In the genomic region with DNA sequence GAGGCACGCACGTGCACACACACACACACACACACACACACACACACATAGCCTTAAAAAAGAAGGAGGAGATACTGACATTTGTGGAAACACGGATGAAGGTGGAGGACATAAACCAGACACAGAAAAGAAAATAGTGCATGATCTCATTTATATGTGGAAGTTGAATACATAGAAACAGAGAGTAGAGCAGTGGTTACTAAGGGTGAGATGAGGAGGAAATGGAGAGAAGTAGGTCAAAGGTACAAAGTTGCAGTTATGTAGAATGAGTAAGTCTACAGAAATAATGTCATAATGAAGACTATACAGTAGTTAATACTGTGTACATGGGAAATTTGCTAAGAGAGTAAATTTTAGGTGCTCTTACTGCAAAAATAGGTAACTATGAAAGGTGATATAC, we compare ENCODE assay signal across 18 cellular contexts.
DNase-seq lines count a peak whose midpoint lies in the region; ATAC-seq and TF ChIP-seq lines count a peak whose summit lies in the region.
"Had no signal": no experiment of that assay in that cellular context is flagged by ENCODE, and none has a peak within 500 bp of the region (broad histone marks: within the 10 kb centered on the region; RNA-seq: fewer than 3 reads in every experiment).

No MANE protein-coding gene starts in this region.

- no peaks in the 10 kb centered on the region for H3K27me3 ChIP-seq in GM23338 (ENCODE audit: insufficient read depth)
- H3K27me3 ChIP-seq: neutrophil, sigmoid colon, suprapubic skin had no signal

- H2AFZ ChIP-seq in GM23338, result no peak overlapping the region

- no peaks in the 10 kb centered on the region for H3K79me2 ChIP-seq in GM23338 (replicated peaks; ENCODE audit: insufficient read depth)

- H3K9me3 Mint-ChIP-seq in GM23338, result no peaks in the 10 kb centered on the region

- H3K4me2 ChIP-seq in GM23338, result no peak overlapping the region

- no peaks in the 10 kb centered on the region for H4K20me1 ChIP-seq in GM23338 (replicated peaks; ENCODE audit: insufficient read depth)

- H3K27ac ChIP-seq in GM23338 (ENCODE audit: low read depth), result no peak overlapping the region
- H3K27ac ChIP-seq: neutrophil, sigmoid colon, suprapubic skin, VCaP had no signal

- H3K27ac Mint-ChIP-seq in GM23338, result no peak overlapping the region
- H3K27ac Mint-ChIP-seq: activated T-helper 2 cell treated with anti-CD3 and anti-CD28 coated beads, Interferon-gamma antibody, Interleukin-2, Interleukin-4, amounts not matched to agents 10 μg/mL and 5 μg/mL and 100 μg/mL, durations not matched to agents 14 hours and 24 hours and 36 hours; B cell; dendritic cell treated with granulocyte-macrophage colony-stimulating factor and Interleukin-4, amounts not matched to agents 40 ng/mL and 50 ng/mL, for 4 days had no signal

- H3K4me1 ChIP-seq in GM23338 (ENCODE audit: insufficient read depth), result no peaks in the 10 kb centered on the region
- H3K4me1 ChIP-seq: sigmoid colon, suprapubic skin had no signal

- no peaks in the 10 kb centered on the region for H3F3A ChIP-seq in GM23338 (replicated peaks; ENCODE audit: low read depth)

- H3K27me3 Mint-ChIP-seq in GM23338 (ENCODE audit: insufficient read depth, low read depth, poor library complexity), result no peaks in the 10 kb centered on the region
- H3K27me3 Mint-ChIP-seq: B cell; dendritic cell treated with granulocyte-macrophage colony-stimulating factor and Interleukin-4, amounts not matched to agents 40 ng/mL and 50 ng/mL, for 4 days had no signal

- ATAC-seq in GM21717 (IDR thresholded peaks at IDR 0.05; ENCODE audit: unreplicated experiment) (peak; percentile 77), GM23338 (no peak)
- ATAC-seq: esophagus mucosa had no signal

- peaks cover 9% of the 10 kb centered on the region for H3K9me2 ChIP-seq in GM23338 (ENCODE audit: insufficient read depth)

- no peak for TF ChIP-seq CTCF in GM23338 (conservative IDR thresholded peaks at IDR 0.05; ENCODE audit: low read depth in 2 of 2)

- no peak overlapping the region for H3K4me3 ChIP-seq in GM23338
- H3K4me3 ChIP-seq: sigmoid colon, suprapubic skin had no signal

- no peaks in the 10 kb centered on the region for H3K4me1 Mint-ChIP-seq in GM23338
- H3K4me1 Mint-ChIP-seq: B cell had no signal

- H3K4me3 Mint-ChIP-seq in GM23338, result no peak overlapping the region
- H3K4me3 Mint-ChIP-seq: B cell; dendritic cell treated with granulocyte-macrophage colony-stimulating factor and Interleukin-4, amounts not matched to agents 40 ng/mL and 50 ng/mL, for 4 days had no signal

- DNase-seq in M059J (ENCODE audit: low read depth) (peak; percentile 72), RPMI7951 (ENCODE audit: low read depth) (peak; percentile 57), iris pigment epithelial cell (ENCODE audit: low read depth) (peak; percentile 42), C1 segment of cervical spinal cord (lab: John Stamatoyannopoulos, UW) (no peak), mucosa of gallbladder (ENCODE audit: low spot score) (no peak), GM23338 (ENCODE audit: low spot score) (no peak), DMS 273 (lab: John Stamatoyannopoulos, UW; ENCODE audit: unreplicated experiment) (no peak)
- DNase-seq: head of caudate nucleus, NCI-H1092, sigmoid colon had no signal

- H3K36me3 Mint-ChIP-seq in GM23338 (ENCODE audit: low read depth), result no peaks in the 10 kb centered on the region

- no peaks in the 10 kb centered on the region for H3K36me3 ChIP-seq in GM23338 (ENCODE audit: insufficient read depth)
- H3K36me3 ChIP-seq: neutrophil, sigmoid colon, suprapubic skin had no signal

TF ChIP-seq in GM23338, 12 proteins besides CTCF, POLR2A, EP300 and RAD21:
- TF ChIP-seq, protein P1, sequence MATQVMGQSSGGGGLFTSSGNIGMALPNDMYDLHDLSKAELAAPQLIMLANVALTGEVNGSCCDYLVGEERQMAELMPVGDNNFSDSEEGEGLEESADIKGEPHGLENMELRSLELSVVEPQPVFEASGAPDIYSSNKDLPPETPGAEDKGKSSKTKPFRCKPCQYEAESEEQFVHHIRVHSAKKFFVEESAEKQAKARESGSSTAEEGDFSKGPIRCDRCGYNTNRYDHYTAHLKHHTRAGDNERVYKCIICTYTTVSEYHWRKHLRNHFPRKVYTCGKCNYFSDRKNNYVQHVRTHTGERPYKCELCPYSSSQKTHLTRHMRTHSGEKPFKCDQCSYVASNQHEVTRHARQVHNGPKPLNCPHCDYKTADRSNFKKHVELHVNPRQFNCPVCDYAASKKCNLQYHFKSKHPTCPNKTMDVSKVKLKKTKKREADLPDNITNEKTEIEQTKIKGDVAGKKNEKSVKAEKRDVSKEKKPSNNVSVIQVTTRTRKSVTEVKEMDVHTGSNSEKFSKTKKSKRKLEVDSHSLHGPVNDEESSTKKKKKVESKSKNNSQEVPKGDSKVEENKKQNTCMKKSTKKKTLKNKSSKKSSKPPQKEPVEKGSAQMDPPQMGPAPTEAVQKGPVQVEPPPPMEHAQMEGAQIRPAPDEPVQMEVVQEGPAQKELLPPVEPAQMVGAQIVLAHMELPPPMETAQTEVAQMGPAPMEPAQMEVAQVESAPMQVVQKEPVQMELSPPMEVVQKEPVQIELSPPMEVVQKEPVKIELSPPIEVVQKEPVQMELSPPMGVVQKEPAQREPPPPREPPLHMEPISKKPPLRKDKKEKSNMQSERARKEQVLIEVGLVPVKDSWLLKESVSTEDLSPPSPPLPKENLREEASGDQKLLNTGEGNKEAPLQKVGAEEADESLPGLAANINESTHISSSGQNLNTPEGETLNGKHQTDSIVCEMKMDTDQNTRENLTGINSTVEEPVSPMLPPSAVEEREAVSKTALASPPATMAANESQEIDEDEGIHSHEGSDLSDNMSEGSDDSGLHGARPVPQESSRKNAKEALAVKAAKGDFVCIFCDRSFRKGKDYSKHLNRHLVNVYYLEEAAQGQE (IDR thresholded peaks at IDR 0.05; ENCODE audit: unreplicated experiment), result no peak
- TF ChIP-seq POLR2AphosphoS5 (IDR thresholded peaks at IDR 0.05; ENCODE audit: low read depth) (no peak), STAT1 (IDR thresholded peaks at IDR 0.05; ENCODE audit: unreplicated experiment) (no peak), CREB1 (CRISPR knock-in tag; IDR thresholded peaks at IDR 0.05; ENCODE audit: low read depth) (no peak), EZH2 (IDR thresholded peaks at IDR 0.05; ENCODE audit: low read depth, unreplicated experiment) (no peak), NANOG (IDR thresholded peaks at IDR 0.05; ENCODE audit: borderline replicate concordance) (no peak)
- TF ChIP-seq, protein P2, sequence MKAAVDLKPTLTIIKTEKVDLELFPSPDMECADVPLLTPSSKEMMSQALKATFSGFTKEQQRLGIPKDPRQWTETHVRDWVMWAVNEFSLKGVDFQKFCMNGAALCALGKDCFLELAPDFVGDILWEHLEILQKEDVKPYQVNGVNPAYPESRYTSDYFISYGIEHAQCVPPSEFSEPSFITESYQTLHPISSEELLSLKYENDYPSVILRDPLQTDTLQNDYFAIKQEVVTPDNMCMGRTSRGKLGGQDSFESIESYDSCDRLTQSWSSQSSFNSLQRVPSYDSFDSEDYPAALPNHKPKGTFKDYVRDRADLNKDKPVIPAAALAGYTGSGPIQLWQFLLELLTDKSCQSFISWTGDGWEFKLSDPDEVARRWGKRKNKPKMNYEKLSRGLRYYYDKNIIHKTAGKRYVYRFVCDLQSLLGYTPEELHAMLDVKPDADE (IDR thresholded peaks at IDR 0.05), result no peak

Comparison
In these comparisons a context has a peak if more than half of its experiments do, and no peak if none do; other contexts are left out.
1. DNase-seq: peak in M059J (single experiment), RPMI7951 (single experiment) and iris pigment epithelial cell (single experiment); none in C1 segment of cervical spinal cord (0 of 14), mucosa of gallbladder (single experiment), GM23338 (single experiment) and DMS 273 (single experiment).